ENCODE assay signal across 23 cellular contexts in the genomic region with DNA sequence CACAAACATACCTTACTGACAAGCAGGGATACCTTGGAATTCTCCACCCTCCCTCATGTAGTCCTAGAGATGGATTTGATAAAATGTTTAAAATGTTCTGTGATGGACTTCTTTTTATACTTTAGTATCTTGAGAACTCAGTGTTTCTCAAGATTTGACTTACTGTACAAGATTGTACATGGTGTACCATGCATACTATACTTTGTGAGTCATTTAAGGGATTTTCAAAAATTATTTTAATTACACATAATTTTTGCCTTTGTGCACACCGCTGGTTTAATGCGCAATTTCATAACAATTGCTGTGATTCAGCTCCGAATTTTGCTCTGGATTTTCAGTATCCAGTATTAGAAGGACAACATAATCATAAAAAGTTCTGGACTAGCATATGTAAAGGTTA.
"Had no signal": no experiment of that assay in that cellular context is flagged by ENCODE, and none has a peak within 500 bp of the region (broad histone marks: within the 10 kb centered on the region; RNA-seq: fewer than 3 reads in every experiment).

No MANE protein-coding gene starts in this region.

- H3K27ac Mint-ChIP-seq: dendritic cell treated with granulocyte-macrophage colony-stimulating factor and Interleukin-4, amounts not matched to agents 40 ng/mL and 50 ng/mL, for 4 days; effector memory CD8-positive, alpha-beta T cell; endodermal cell; immature natural killer cell; mesothelial cell of epicardium; naive B cell had no signal

- H3K4me3 ChIP-seq: colonic mucosa, esophagus squamous epithelium, gastroesophageal sphincter, heart left ventricle, hepatocyte, left lung, lower lobe of right lung, mucosa of descending colon had no signal

- H3K36me3 ChIP-seq: colonic mucosa, esophagus squamous epithelium, gastroesophageal sphincter, heart left ventricle, left lung, lower lobe of right lung had no signal

- ATAC-seq: effector memory CD8-positive, alpha-beta T cell; esophagus mucosa; foreskin keratinocyte; gastroesophageal sphincter; heart left ventricle; left cardiac atrium; left lung; left ventricle myocardium superior; lower lobe of right lung; mucosa of descending colon had no signal

- H3K27me3 ChIP-seq: colonic mucosa, esophagus squamous epithelium, foreskin keratinocyte, gastroesophageal sphincter, heart left ventricle, hepatocyte, left lung had no signal

- H3K36me3 Mint-ChIP-seq: immature natural killer cell, mesothelial cell of epicardium, naive B cell had no signal

- H3K9me3 ChIP-seq: colonic mucosa, esophagus squamous epithelium, gastroesophageal sphincter, heart left ventricle, left lung, lower lobe of right lung, mucosa of descending colon had no signal

- H3K4me1 Mint-ChIP-seq: endodermal cell, immature natural killer cell, naive B cell had no signal

- H3K4me1 ChIP-seq: colonic mucosa, esophagus squamous epithelium, gastroesophageal sphincter, heart left ventricle, left lung, lower lobe of right lung had no signal

- H3K9me3 Mint-ChIP-seq: endodermal cell, immature natural killer cell had no signal

- DNase-seq: colonic mucosa; cortex of kidney; effector CD8-positive, alpha-beta T cell; effector memory CD8-positive, alpha-beta T cell; endodermal cell; erythroblast; esophagus squamous epithelium; foreskin keratinocyte; heart left ventricle; hypothalamus; immature natural killer cell; left cardiac atrium; left lung; left ventricle myocardium superior; lower lobe of right lung; mesenchymal stem cell; mucosa of descending colon; naive B cell had no signal

- H3K4me3 Mint-ChIP-seq: dendritic cell treated with granulocyte-macrophage colony-stimulating factor and Interleukin-4, amounts not matched to agents 40 ng/mL and 50 ng/mL, for 4 days; effector memory CD8-positive, alpha-beta T cell; endodermal cell; immature natural killer cell; mesothelial cell of epicardium; naive B cell had no signal

- H3K27me3 Mint-ChIP-seq: dendritic cell treated with granulocyte-macrophage colony-stimulating factor and Interleukin-4, amounts not matched to agents 40 ng/mL and 50 ng/mL, for 4 days had no signal
